In genomic region chr3:72590732-72591192, GRCh38 we compare ENCODE assay signal across 21 cellular contexts.
DNase-seq lines count a peak whose midpoint lies in the region; ATAC-seq and TF ChIP-seq lines count a peak whose summit lies in the region.
"Had no signal": no experiment of that assay in that cellular context is flagged by ENCODE, and none has a peak within 500 bp of the region (broad histone marks: within the 10 kb centered on the region; RNA-seq: fewer than 3 reads in every experiment).

No MANE protein-coding gene starts in this region.

- peaks cover 6% of the 10 kb centered on the region for H3K4me1 Mint-ChIP-seq in stimulated activated naive CD8-positive, alpha-beta T cell treated with anti-CD3 and anti-CD28 coated beads, Interleukin-15, amount 100 ng/mL, for 72 hours
- H3K4me1 Mint-ChIP-seq: IgD-negative memory B cell had no signal

- no peak overlapping the region for H3K9ac ChIP-seq in BLaER1 treated with 17β-estradiol and CSF1 and Interleukin-3, amounts not matched to agents 10 nM and 100 nM

- no peaks in the 10 kb centered on the region for H3K9me3 Mint-ChIP-seq in stimulated activated naive CD8-positive, alpha-beta T cell treated with anti-CD3 and anti-CD28 coated beads, Interleukin-15, amount 100 ng/mL, for 72 hours
- H3K9me3 Mint-ChIP-seq: activated naive CD4-positive, alpha-beta T cell treated with anti-CD3 and anti-CD28 coated beads, Interleukin-2, amount 50 U/mL, for 72 hours; IgD-negative memory B cell; stimulated activated naive B cell treated with anti-CD40 and anti-IgM and Interleukin-4, amounts not matched to agents 10 μg/mL and 1 μg/mL and 100 μg/mL, for 72 hours had no signal

- H3K27me3 Mint-ChIP-seq in stimulated activated naive CD8-positive, alpha-beta T cell treated with anti-CD3 and anti-CD28 coated beads, Interleukin-15, amount 100 ng/mL, for 72 hours = no peaks in the 10 kb centered on the region

- H3K4me2 ChIP-seq in BLaER1 treated with 17β-estradiol and CSF1 and Interleukin-3, amounts not matched to agents 10 nM and 100 nM = peak overlapping the region in 8 of 11 experiments; percentile 10 to 60 (median 50); a peak in 14 of 22 replicates
- H3K4me2 ChIP-seq in osteoblast (ENCODE audit: insufficient read depth, low read length) = peak overlapping the region; percentile 52

- no peak overlapping the region for H3K27ac Mint-ChIP-seq in stimulated activated naive CD8-positive, alpha-beta T cell treated with anti-CD3 and anti-CD28 coated beads, Interleukin-15, amount 100 ng/mL, for 72 hours
- H3K27ac Mint-ChIP-seq: IgD-negative memory B cell; stimulated activated naive B cell treated with anti-CD40 and anti-IgM and Interleukin-4, amounts not matched to agents 10 μg/mL and 1 μg/mL and 100 μg/mL, for 72 hours had no signal

- no peaks in the 10 kb centered on the region for H3K79me2 ChIP-seq in osteoblast (ENCODE audit: insufficient read depth, low read length)

- H4K20me1 ChIP-seq in BLaER1 treated with 17β-estradiol and CSF1 and Interleukin-3, amounts not matched to agents 10 nM and 100 nM = no peaks in the 10 kb centered on the region
- H4K20me1 ChIP-seq in osteoblast (ENCODE audit: insufficient read depth, low read length) = no peaks in the 10 kb centered on the region

- H3K4me3 Mint-ChIP-seq in stimulated activated naive CD8-positive, alpha-beta T cell treated with anti-CD3 and anti-CD28 coated beads, Interleukin-15, amount 100 ng/mL, for 72 hours = no peak overlapping the region
- H3K4me3 Mint-ChIP-seq: IgD-negative memory B cell; stimulated activated naive B cell treated with anti-CD40 and anti-IgM and Interleukin-4, amounts not matched to agents 10 μg/mL and 1 μg/mL and 100 μg/mL, for 72 hours had no signal

- H3K27ac ChIP-seq in BLaER1 treated with 17β-estradiol and CSF1 and Interleukin-3, amounts not matched to agents 10 nM and 100 nM = no peak overlapping the region
- H3K27ac ChIP-seq in osteoblast (ENCODE audit: low read depth, low read length) = peak overlapping the region; percentile 2
- no peak overlapping the region for H3K27ac ChIP-seq in foreskin keratinocyte
- H3K27ac ChIP-seq: body of pancreas had no signal

- peak overlapping the region; percentile 68 for H2AFZ ChIP-seq in osteoblast (ENCODE audit: low read length)

- peak; percentile 11 for DNase-seq in NCI-H146 treated with DMSO at 0.1 percent for 48 hours (lab: John Stamatoyannopoulos, UW; ENCODE audit: unreplicated experiment)
- DNase-seq in iPS-NIHi11 (ENCODE audit: low spot score) = peak; percentile 74
- no peak for DNase-seq in osteoblast (ENCODE audit: insufficient read length, low spot score, missing footprints)
- no peak for DNase-seq in NCI-H1417 (lab: John Stamatoyannopoulos, UW)
- DNase-seq in stimulated activated naive CD8-positive, alpha-beta T cell treated with anti-CD3 and anti-CD28 coated beads, Interleukin-15, amount 100 ng/mL, for 72 hours = no peak
- DNase-seq in foreskin keratinocyte = no peak
- DNase-seq: ACHN; activated CD4-positive, alpha-beta T cell treated with anti-CD3 and anti-CD28 coated beads, Interleukin-2, amount 50 U/mL, for 48 hours; activated T-cell treated with anti-CD3 and anti-CD28 coated beads, Interleukin-2, amount 50 U/mL, for 1 hour; dermis blood vessel endothelial cell; MV-4-11; NCI-H2107; stimulated activated CD4-positive, alpha-beta T cell treated with anti-CD3 and anti-CD28 coated beads, Interleukin-12 subunit alpha, Interleukin-12 subunit beta, amount 100 ng/mL, for 4 hours; stimulated activated naive B cell treated with anti-CD40 and anti-IgM and Interleukin-4, amounts not matched to agents 10 μg/mL and 1 μg/mL and 100 μg/mL, for 72 hours had no signal

- H3K4me1 ChIP-seq in BLaER1 treated with 17β-estradiol and CSF1 and Interleukin-3, amounts not matched to agents 10 nM and 100 nM = peaks cover 7 to 35% (median 24%) of the 10 kb centered on the region in 10 experiments
- H3K4me1 ChIP-seq in osteoblast (ENCODE audit: insufficient read depth, low read length) (peaks cover 17% of the 10 kb centered on the region), foreskin keratinocyte (peaks cover 10% of the 10 kb centered on the region)

- H3K9me3 ChIP-seq in BLaER1 treated with 17β-estradiol and CSF1 and Interleukin-3, amounts not matched to agents 10 nM and 100 nM (replicated peaks in 1 of 11) = no peaks in the 10 kb centered on the region
- H3K9me3 ChIP-seq in osteoblast (ENCODE audit: low read depth, low read length) = no peaks in the 10 kb centered on the region
- H3K9me3 ChIP-seq: body of pancreas, Peyer's patch had no signal

- TF ChIP-seq CTCF in osteoblast (IDR thresholded peaks at IDR 0.05; ENCODE audit: extremely low read depth, low read depth, low read length) = no peak
- TF ChIP-seq CTCF in foreskin keratinocyte (conservative IDR thresholded peaks at IDR 0.05) = no peak

- H3K4me3 ChIP-seq in BLaER1 treated with 17β-estradiol and CSF1 and Interleukin-3, amounts not matched to agents 10 nM and 100 nM = no peak overlapping the region
- H3K4me3 ChIP-seq in osteoblast (ENCODE audit: insufficient read depth, low read length) = no peak overlapping the region
- H3K4me3 ChIP-seq: body of pancreas, GM12878, Peyer's patch had no signal

- H3K36me3 ChIP-seq in BLaER1 treated with 17β-estradiol and CSF1 and Interleukin-3, amounts not matched to agents 10 nM and 100 nM = no peaks in the 10 kb centered on the region
- no peaks in the 10 kb centered on the region for H3K36me3 ChIP-seq in osteoblast (ENCODE audit: insufficient read depth, low read length)
- H3K36me3 ChIP-seq: Peyer's patch had no signal

- H3K27me3 ChIP-seq in BLaER1 treated with 17β-estradiol and CSF1 and Interleukin-3, amounts not matched to agents 10 nM and 100 nM = peaks cover 0 to 14% (median 4%) of the 10 kb centered on the region in 11 experiments; a peak in 5 of 22 replicates
- H3K27me3 ChIP-seq in osteoblast (ENCODE audit: insufficient read depth, low read length) (no peaks in the 10 kb centered on the region), foreskin keratinocyte (no peaks in the 10 kb centered on the region)
- H3K27me3 ChIP-seq: body of pancreas, Peyer's patch had no signal

- ATAC-seq in stimulated activated naive CD8-positive, alpha-beta T cell treated with anti-CD3 and anti-CD28 coated beads, Interleukin-15, amount 100 ng/mL, for 72 hours = no peak
- ATAC-seq in foreskin keratinocyte (no peak), GM18502 (IDR thresholded peaks at IDR 0.05; ENCODE audit: poor library complexity, unreplicated experiment) (no peak)
- ATAC-seq: activated naive CD4-positive, alpha-beta T cell treated with anti-CD3 and anti-CD28 coated beads, Interleukin-2, amount 50 U/mL, for 72 hours; body of pancreas; GM12878; stimulated activated naive B cell treated with anti-CD40 and anti-IgM and Interleukin-4, amounts not matched to agents 10 μg/mL and 1 μg/mL and 100 μg/mL, for 72 hours had no signal

Comparison
In these comparisons a context has a peak if more than half of its experiments do, and no peak if none do; other contexts are left out.
1. DNase-seq: peak in NCI-H146 treated with DMSO at 0.1 percent for 48 hours (single experiment) and iPS-NIHi11 (single experiment); none in osteoblast (single experiment), NCI-H1417 (0 of 3), stimulated activated naive CD8-positive, alpha-beta T cell treated with anti-CD3 and anti-CD28 coated beads, Interleukin-15, amount 100 ng/mL, for 72 hours (0 of 2) and foreskin keratinocyte (0 of 2).